In genomic region chr5:126776499-126777256, GRCh38 we compare ENCODE assay signal across 8 cellular contexts. TPM values are rescaled to one million over a fixed set of nuclear protein-coding genes. Genes with fewer than 3 reads are reported as not detected.
DNase-seq lines count a peak whose midpoint lies in the region; ATAC-seq and TF ChIP-seq lines count a peak whose summit lies in the region.

A gene with protein sequence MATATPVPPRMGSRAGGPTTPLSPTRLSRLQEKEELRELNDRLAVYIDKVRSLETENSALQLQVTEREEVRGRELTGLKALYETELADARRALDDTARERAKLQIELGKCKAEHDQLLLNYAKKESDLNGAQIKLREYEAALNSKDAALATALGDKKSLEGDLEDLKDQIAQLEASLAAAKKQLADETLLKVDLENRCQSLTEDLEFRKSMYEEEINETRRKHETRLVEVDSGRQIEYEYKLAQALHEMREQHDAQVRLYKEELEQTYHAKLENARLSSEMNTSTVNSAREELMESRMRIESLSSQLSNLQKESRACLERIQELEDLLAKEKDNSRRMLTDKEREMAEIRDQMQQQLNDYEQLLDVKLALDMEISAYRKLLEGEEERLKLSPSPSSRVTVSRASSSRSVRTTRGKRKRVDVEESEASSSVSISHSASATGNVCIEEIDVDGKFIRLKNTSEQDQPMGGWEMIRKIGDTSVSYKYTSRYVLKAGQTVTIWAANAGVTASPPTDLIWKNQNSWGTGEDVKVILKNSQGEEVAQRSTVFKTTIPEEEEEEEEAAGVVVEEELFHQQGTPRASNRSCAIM (plus strand): TSS chr5:126777136. CDS start chr5:126777509, 373 bp downstream.

- peak; percentile 92 for DNase-seq in DMS79 (lab: John Stamatoyannopoulos, UW)
- peak; percentile 90 for DNase-seq in KG1 (lab: John Stamatoyannopoulos, UW)
- DNase-seq in activated T-cell treated with anti-CD3 and anti-CD28 coated beads, Interleukin-2, amount 50 U/mL, for 1 hour: peak; percentile 96
- DNase-seq in epithelial cell of proximal tubule (ENCODE audit: low read depth): peak; percentile 48
- peak; percentile 74 to 87 for DNase-seq in stimulated activated CD8-positive, alpha-beta memory T cell treated with anti-CD3 and anti-CD28 coated beads, Interleukin-4, amount 100 ng/mL, for 4 hours (ENCODE audit: low read depth in 2 of 2, low spot score in 1 of 2)

- H3K4me1 ChIP-seq in mucosa of rectum (ENCODE audit: control insufficient read depth in 2 of 2, insufficient read depth in 2 of 2, low read length in 2 of 2): peaks cover 6 to 14% of the 10 kb centered on the region in 2 donors

- ATAC-seq in GM21737 (IDR thresholded peaks at IDR 0.05; ENCODE audit: unreplicated experiment): peak; percentile 61

- no peak for TF ChIP-seq CTCF in epithelial cell of proximal tubule (conservative IDR thresholded peaks at IDR 0.05; ENCODE audit: low read depth, low read length)

- H3K27ac ChIP-seq in mucosa of rectum (ENCODE audit: low read depth in 2 of 2, low read length in 2 of 2): peak within 1 kb of the TSS; percentile 92 to 93

- no peaks in the 10 kb centered on the region for H3K27me3 ChIP-seq in mucosa of rectum (ENCODE audit: control insufficient read depth in 2 of 2, insufficient read depth in 2 of 2, low read length in 2 of 2)

- H3K9ac ChIP-seq in mucosa of rectum (ENCODE audit: low read depth in 1 of 2, low read length in 2 of 2): peak within 1 kb of the TSS; percentile 82 to 84

- no peaks in the 10 kb centered on the region for H3K36me3 ChIP-seq in mucosa of rectum (ENCODE audit: control insufficient read depth in 2 of 2, insufficient read depth in 2 of 2, low read length in 2 of 2)

- H3K9me3 ChIP-seq in mucosa of rectum (ENCODE audit: control insufficient read depth in 2 of 2, low read length in 2 of 2): no peaks in the 10 kb centered on the region

- H3K4me3 ChIP-seq in epithelial cell of proximal tubule (ENCODE audit: low read depth, low read length) (peak within 1 kb of the TSS; percentile 94), mucosa of rectum (ENCODE audit: low read length in 2 of 2) (peak within 1 kb of the TSS; percentile 91 to 97)

TF ChIP-seq in PFSK-1, 5 proteins besides CTCF, POLR2A, EP300 and RAD21:
- peak; percentile 54; the same call in 1 of the 2 replicates for TF ChIP-seq TAF1 (IDR thresholded peaks at IDR 0.05; ENCODE audit: borderline replicate concordance, insufficient read depth, low read length)
- peak; percentile 64 for TF ChIP-seq FOXP2 (optimal IDR thresholded peaks at IDR 0.05; ENCODE audit: borderline replicate concordance, extremely low read depth, extremely low read length, insufficient read depth)
- TF ChIP-seq POLR2AphosphoS5 (IDR thresholded peaks at IDR 0.05; ENCODE audit: low read depth, low read length): peak; percentile 76
- TF ChIP-seq SIN3A (IDR thresholded peaks at IDR 0.05; ENCODE audit: borderline replicate concordance, insufficient read depth, low read length): peak; percentile 46; the same call in 1 of the 2 replicates
- TF ChIP-seq REST (IDR thresholded peaks at IDR 0.05; ENCODE audit: insufficient read depth in 1 of 2, low read depth in 2 of 2, low read length in 2 of 2): 0 out of 4 replicates have a peak, but pooled peaks of 1 of the 2 experiments have one; percentile 12

RNA-seq across cellular contexts. Expression of the gene that starts here (rescaled TPM):
- polyA plus RNA-seq in PFSK-1 (2012; ENCODE audit: insufficient read length, low read depth): 70.9 TPM
- 112 and 163 TPM in 2 replicates for total RNA-seq in epithelial cell of proximal tubule

Comparison
In these comparisons a context has a peak if more than half of its experiments do, and no peak if none do; other contexts are left out.
1. Peak in every context shown above with its lines: DNase-seq, ATAC-seq, H3K4me3 ChIP-seq and H3K27ac ChIP-seq.